Comparison of ENCODE assay signal across 1 cellular context in genomic region chr19:58372311-58373133, GRCh38.
TF ChIP-seq lines count a peak whose summit lies in the region.

No MANE protein-coding gene starts in this region.

TF ChIP-seq in HCT116, 20 proteins besides CTCF, POLR2A, EP300 and RAD21 (continued from another document):
- TF ChIP-seq, protein P1, sequence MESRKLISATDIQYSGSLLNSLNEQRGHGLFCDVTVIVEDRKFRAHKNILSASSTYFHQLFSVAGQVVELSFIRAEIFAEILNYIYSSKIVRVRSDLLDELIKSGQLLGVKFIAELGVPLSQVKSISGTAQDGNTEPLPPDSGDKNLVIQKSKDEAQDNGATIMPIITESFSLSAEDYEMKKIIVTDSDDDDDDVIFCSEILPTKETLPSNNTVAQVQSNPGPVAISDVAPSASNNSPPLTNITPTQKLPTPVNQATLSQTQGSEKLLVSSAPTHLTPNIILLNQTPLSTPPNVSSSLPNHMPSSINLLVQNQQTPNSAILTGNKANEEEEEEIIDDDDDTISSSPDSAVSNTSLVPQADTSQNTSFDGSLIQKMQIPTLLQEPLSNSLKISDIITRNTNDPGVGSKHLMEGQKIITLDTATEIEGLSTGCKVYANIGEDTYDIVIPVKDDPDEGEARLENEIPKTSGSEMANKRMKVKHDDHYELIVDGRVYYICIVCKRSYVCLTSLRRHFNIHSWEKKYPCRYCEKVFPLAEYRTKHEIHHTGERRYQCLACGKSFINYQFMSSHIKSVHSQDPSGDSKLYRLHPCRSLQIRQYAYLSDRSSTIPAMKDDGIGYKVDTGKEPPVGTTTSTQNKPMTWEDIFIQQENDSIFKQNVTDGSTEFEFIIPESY (IDR thresholded peaks at IDR 0.05; ENCODE audit: extremely low read depth, insufficient replicate concordance, low read length): no peak
- TF ChIP-seq CBX3 (IDR thresholded peaks at IDR 0.05; ENCODE audit: low read depth) (no peak), ZNF274 (IDR thresholded peaks at IDR 0.05; ENCODE audit: low read depth, low read length) (no peak)
- TF ChIP-seq, protein P2, sequence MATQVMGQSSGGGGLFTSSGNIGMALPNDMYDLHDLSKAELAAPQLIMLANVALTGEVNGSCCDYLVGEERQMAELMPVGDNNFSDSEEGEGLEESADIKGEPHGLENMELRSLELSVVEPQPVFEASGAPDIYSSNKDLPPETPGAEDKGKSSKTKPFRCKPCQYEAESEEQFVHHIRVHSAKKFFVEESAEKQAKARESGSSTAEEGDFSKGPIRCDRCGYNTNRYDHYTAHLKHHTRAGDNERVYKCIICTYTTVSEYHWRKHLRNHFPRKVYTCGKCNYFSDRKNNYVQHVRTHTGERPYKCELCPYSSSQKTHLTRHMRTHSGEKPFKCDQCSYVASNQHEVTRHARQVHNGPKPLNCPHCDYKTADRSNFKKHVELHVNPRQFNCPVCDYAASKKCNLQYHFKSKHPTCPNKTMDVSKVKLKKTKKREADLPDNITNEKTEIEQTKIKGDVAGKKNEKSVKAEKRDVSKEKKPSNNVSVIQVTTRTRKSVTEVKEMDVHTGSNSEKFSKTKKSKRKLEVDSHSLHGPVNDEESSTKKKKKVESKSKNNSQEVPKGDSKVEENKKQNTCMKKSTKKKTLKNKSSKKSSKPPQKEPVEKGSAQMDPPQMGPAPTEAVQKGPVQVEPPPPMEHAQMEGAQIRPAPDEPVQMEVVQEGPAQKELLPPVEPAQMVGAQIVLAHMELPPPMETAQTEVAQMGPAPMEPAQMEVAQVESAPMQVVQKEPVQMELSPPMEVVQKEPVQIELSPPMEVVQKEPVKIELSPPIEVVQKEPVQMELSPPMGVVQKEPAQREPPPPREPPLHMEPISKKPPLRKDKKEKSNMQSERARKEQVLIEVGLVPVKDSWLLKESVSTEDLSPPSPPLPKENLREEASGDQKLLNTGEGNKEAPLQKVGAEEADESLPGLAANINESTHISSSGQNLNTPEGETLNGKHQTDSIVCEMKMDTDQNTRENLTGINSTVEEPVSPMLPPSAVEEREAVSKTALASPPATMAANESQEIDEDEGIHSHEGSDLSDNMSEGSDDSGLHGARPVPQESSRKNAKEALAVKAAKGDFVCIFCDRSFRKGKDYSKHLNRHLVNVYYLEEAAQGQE (IDR thresholded peaks at IDR 0.05; ENCODE audit: low read depth): no peak
